ENCODE assay signal across 8 cellular contexts in the genomic region with DNA sequence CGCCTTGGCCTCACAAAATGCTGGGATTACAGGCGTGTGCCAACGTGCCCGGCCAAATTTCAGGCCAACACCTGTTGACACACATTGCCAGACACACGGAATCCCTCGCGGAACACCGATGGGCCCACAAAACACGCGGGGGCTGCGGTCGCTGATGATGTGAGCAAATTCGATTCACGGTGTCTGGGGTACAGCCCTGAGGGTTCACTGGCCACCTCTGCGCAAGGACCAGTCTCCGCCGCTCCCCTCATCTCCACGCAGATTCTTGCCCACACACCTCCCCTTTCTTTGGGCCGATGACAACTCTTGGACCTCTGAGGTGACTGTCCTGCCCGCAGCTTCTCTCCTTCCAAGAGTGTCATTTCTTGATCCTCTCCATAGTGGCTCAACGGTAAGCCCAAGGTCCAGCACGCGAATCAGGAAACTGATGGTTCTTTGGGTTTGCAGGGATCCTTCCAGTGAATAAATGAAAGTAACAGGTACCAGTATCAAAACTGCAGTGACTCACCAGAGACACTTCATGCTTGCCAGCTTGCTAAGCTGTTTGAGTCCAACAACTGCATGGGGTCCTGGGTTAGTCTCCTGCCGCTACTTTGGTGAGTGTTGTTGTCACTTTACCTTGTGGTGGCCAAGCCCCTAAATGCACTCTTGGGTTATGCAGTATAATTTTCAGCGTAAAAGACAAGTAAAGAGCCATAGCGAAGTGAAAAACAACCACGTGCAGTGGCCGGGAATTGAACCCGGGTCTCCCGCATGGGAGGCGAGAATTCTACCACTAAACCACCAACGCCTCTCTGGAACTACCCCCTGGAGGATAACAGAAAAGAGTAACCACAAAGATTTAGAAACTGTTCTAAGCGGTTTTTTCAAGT. TPM values are rescaled to one million over a fixed set of nuclear protein-coding genes. Genes with fewer than 3 reads are reported as not detected.
DNase-seq lines count a peak whose midpoint lies in the region; ATAC-seq and TF ChIP-seq lines count a peak whose summit lies in the region.

No MANE protein-coding gene starts in this region.

- no peak overlapping the region for H3K4me3 ChIP-seq in colonic mucosa

- H3K36me3 ChIP-seq in colonic mucosa, result no peaks in the 10 kb centered on the region

- POLR2A ChIA-PET in HEK293T (lab: Yijun Ruan, JAX), result no interaction called here
- POLR2A ChIA-PET in naive thymus-derived CD8-positive, alpha-beta T cell (lab: Charles Lee), result interaction anchor here (1.0 kb wide), 1 partner anchor 23 kb away, joined by 3 read pairs; no protein-coding TSS in a partner anchor

- H3K4me3 Mint-ChIP-seq in naive thymus-derived CD8-positive, alpha-beta T cell, result peak overlapping the region in 9 of 10 donors; percentile 6 to 71 (median 48)

- ATAC-seq in naive thymus-derived CD8-positive, alpha-beta T cell, result peak; percentile 82 to 95
- no peak for ATAC-seq in GM21423 (IDR thresholded peaks at IDR 0.05; ENCODE audit: unreplicated experiment)
- no peak for ATAC-seq in GM19023 (IDR thresholded peaks at IDR 0.05; ENCODE audit: unreplicated experiment)
- no peak for ATAC-seq in sciatic nerve

- H3K4me1 Mint-ChIP-seq in naive thymus-derived CD8-positive, alpha-beta T cell, result peaks cover 8 to 22% (median 20%) of the 10 kb centered on the region in 4 donors

- no peaks in the 10 kb centered on the region for H3K9me3 ChIP-seq in colonic mucosa

- H3K9ac ChIP-seq in colonic mucosa (ENCODE audit: low read depth in 2 of 2, low read length in 2 of 2), result no peak overlapping the region

- no peak overlapping the region for H3K27ac ChIP-seq in colonic mucosa

- no peak for TF ChIP-seq CTCF in colonic mucosa (IDR thresholded peaks at IDR 0.05)

- CTCF ChIA-PET in HEK293T (lab: Yijun Ruan, JAX), result no interaction called here

- H3K36me3 Mint-ChIP-seq in naive thymus-derived CD8-positive, alpha-beta T cell, result no peaks in the 10 kb centered on the region

- peak overlapping the region in 7 of 10 donors; percentile 10 to 97 (median 76) for H3K27ac Mint-ChIP-seq in naive thymus-derived CD8-positive, alpha-beta T cell

- H3K27me3 Mint-ChIP-seq in naive thymus-derived CD8-positive, alpha-beta T cell, result peaks cover 0 to 15% (median 1%) of the 10 kb centered on the region in 5 donors

- H3K9me3 Mint-ChIP-seq in naive thymus-derived CD8-positive, alpha-beta T cell, result no peaks in the 10 kb centered on the region

- intact Hi-C loops in colonic mucosa (cut with DNase I) (no loop called here), sciatic nerve (cut with DNase I) (no loop called here)

- in situ Hi-C loops in SK-MEL-5 (cut with HindIII; ENCODE audit: low pct_unique_long_range_greater_than_20kb, low sequenced_read_pairs), result no loop called here

- H3K27me3 ChIP-seq in colonic mucosa, result no peaks in the 10 kb centered on the region

- DNase-seq in DMS 273 treated with DMSO at 0.1 percent for 48 hours (lab: John Stamatoyannopoulos, UW), result peak; percentile 62
- DNase-seq in HEK293T (ENCODE audit: extremely low spot score), result peak; percentile 71
- peak; percentile 83 for DNase-seq in SK-MEL-5 (ENCODE audit: low read depth, low spot score)
- peak; percentile 47 for DNase-seq in colonic mucosa
- peak in 7 of 10 donors; percentile 39 to 68 (median 56) for DNase-seq in naive thymus-derived CD8-positive, alpha-beta T cell
- no peak for DNase-seq in sciatic nerve (ENCODE audit: low spot score)

- H3K4me1 ChIP-seq in colonic mucosa, result no peaks in the 10 kb centered on the region

TF ChIP-seq in HEK293T, 16 proteins besides CTCF, POLR2A, EP300 and RAD21:
- TF ChIP-seq FOXK2 (IDR thresholded peaks at IDR 0.05), result no peak
- no peak for TF ChIP-seq CTBP1 (IDR thresholded peaks at IDR 0.05; ENCODE audit: borderline replicate concordance)
- no peak for TF ChIP-seq BHLHE40 (IDR thresholded peaks at IDR 0.05; ENCODE audit: borderline replicate concordance)
- no peak for TF ChIP-seq HDGF (IDR thresholded peaks at IDR 0.05; ENCODE audit: borderline replicate concordance)
- no peak for TF ChIP-seq PKNOX1 (IDR thresholded peaks at IDR 0.05)
- TF ChIP-seq FOXA1 (IDR thresholded peaks at IDR 0.05), result no peak
- TF ChIP-seq L3MBTL2 (conservative IDR thresholded peaks at IDR 0.05), result no peak
- TF ChIP-seq ZNF384 (IDR thresholded peaks at IDR 0.05), result no peak
- no peak for TF ChIP-seq TARDBP (IDR thresholded peaks at IDR 0.05)
- no peak for TF ChIP-seq ARNT (IDR thresholded peaks at IDR 0.05)
- no peak for TF ChIP-seq FOXM1 (IDR thresholded peaks at IDR 0.05; ENCODE audit: borderline replicate concordance)
- TF ChIP-seq SUZ12 (IDR thresholded peaks at IDR 0.05), result no peak
- TF ChIP-seq LEF1 (IDR thresholded peaks at IDR 0.05; ENCODE audit: borderline replicate concordance), result no peak
- no peak for TF ChIP-seq SP1 (IDR thresholded peaks at IDR 0.05)
- no peak for TF ChIP-seq ELF4 (IDR thresholded peaks at IDR 0.05)
- no peak for TF ChIP-seq NFRKB (IDR thresholded peaks at IDR 0.05)

RNA-seq across cellular contexts. Expression of gene RNU1-3, which starts 11.0 kb away (rescaled TPM):
- total RNA-seq in SK-MEL-5 (2014; rRNA removed; shearing (Covaris generic)), result under 0.01 TPM in 1 of 2 replicates, not detected in the other
- polyA plus RNA-seq in SK-MEL-5 (2015; cell fraction: cytosol; rRNA removed), result not detected in 2 replicates
- not detected in 2 replicates for polyA plus RNA-seq in SK-MEL-5 (2015; cell fraction: nucleus; rRNA removed)
- total RNA-seq in colonic mucosa (1,000 to 10,000 TPM; 1,159 to 2,517 TPM), sciatic nerve (13,769 TPM)
- 1,000 to 10,000 TPM; 3,449 to 3,916 TPM for total RNA-seq in naive thymus-derived CD8-positive, alpha-beta T cell
- polyA plus RNA-seq in naive thymus-derived CD8-positive, alpha-beta T cell, result 10 to 100 TPM in 1 of 3 donors, not detected in 2; 22.6 TPM

Comparison
In these comparisons a context has a peak if more than half of its experiments do, and no peak if none do; other contexts are left out.
1. ATAC-seq: peak in naive thymus-derived CD8-positive, alpha-beta T cell (2 of 2); none in GM21423 (single experiment), GM19023 (single experiment) and sciatic nerve (single experiment).
2. RNA of gene RNU1-3, which starts 11.0 kb away (total RNA-seq): 13,769 TPM in sciatic nerve (single experiment), 3,449 to 3,916 TPM in naive thymus-derived CD8-positive, alpha-beta T cell and 1,159 to 2,517 TPM in colonic mucosa; under 0.01 TPM in SK-MEL-5; every median in the first group is over 1,000 times any median in the second.